ENCODE assay signal across 16 cellular contexts in the genomic region with DNA sequence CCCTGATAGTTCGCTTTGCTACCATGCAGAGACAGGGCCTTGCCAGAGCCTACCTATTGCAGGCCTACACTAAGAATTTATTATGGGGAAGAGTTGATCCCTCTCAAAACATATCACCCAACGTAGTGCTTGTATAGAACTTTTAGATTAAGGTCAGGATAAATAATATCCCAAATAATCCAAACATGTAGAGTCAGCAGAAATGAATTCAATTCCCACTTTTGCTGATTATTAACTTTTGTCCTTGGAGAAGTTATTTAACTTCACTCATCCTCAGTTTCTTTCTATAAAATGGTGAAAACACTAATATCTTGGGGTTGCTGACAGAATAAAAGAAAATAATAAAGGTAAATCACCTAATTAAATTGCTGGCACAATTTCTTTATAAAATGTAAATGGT.
A peak's percentile ranks its signal among the peaks of the same experiment; 100 is the strongest.
DNase-seq lines count a peak whose midpoint lies in the region; ATAC-seq, FAIRE-seq and TF ChIP-seq lines count a peak whose summit lies in the region.
"Had no signal": no experiment of that assay in that cellular context is flagged by ENCODE, and none has a peak within 500 bp of the region (broad histone marks: within the 10 kb centered on the region; RNA-seq: fewer than 3 reads in every experiment).

No MANE protein-coding gene starts in this region.

- intact Hi-C loops in PC-3 (cut with micrococcal nuclease), result no loop called here

- H3F3A ChIP-seq in PC-3 (ENCODE audit: low read length, unreplicated experiment) (peaks cover 5% of the 10 kb centered on the region), GM23338 (replicated peaks; ENCODE audit: low read depth) (no peaks in the 10 kb centered on the region)

- no peak overlapping the region for H3K4me3 Mint-ChIP-seq in GM23338
- H3K4me3 Mint-ChIP-seq: CD4-positive, alpha-beta memory T cell had no signal

- no peaks in the 10 kb centered on the region for H3K79me2 ChIP-seq in PC-3 (ENCODE audit: low read length)
- H3K79me2 ChIP-seq in GM23338 (replicated peaks; ENCODE audit: insufficient read depth), result no peaks in the 10 kb centered on the region

- no peak for DNase-seq in A549 (ENCODE audit: low read depth in 1 of 2, low spot score in 1 of 2)
- no peak for DNase-seq in PC-3
- DNase-seq in epithelial cell of prostate (ENCODE audit: low read depth, low spot score), result no peak
- DNase-seq in GM23338 (ENCODE audit: low spot score), result no peak
- no peak for DNase-seq in germinal center (ENCODE audit: low spot score)
- no peak for DNase-seq in COLO668 (lab: John Stamatoyannopoulos, UW; ENCODE audit: unreplicated experiment)
- DNase-seq: 8988T; C1 segment of cervical spinal cord; Caco-2; CD4-positive, alpha-beta memory T cell; DMS153; DND-41; H7 had no signal

- no peaks in the 10 kb centered on the region for H3K9me3 ChIP-seq in A549
- H3K9me3 ChIP-seq in PC-3 (ENCODE audit: low read length), result no peaks in the 10 kb centered on the region
- H3K9me3 ChIP-seq: Caco-2 had no signal

- H3K27ac ChIP-seq in A549 (no peak overlapping the region), PC-3 (ENCODE audit: low read length) (peak overlapping the region; percentile 90), epithelial cell of prostate (peak overlapping the region; percentile 62), GM23338 (ENCODE audit: low read depth) (no peak overlapping the region)

- H3K9me2 ChIP-seq in PC-3 (replicated peaks; ENCODE audit: low read length) (no peaks in the 10 kb centered on the region), GM23338 (ENCODE audit: insufficient read depth) (no peaks in the 10 kb centered on the region)

- no peaks in the 10 kb centered on the region for H3K9me3 Mint-ChIP-seq in GM23338

- ATAC-seq in A549, result no peak
- ATAC-seq in PC-3, result no peak
- no peak for ATAC-seq in GM23338

- H3K4me1 Mint-ChIP-seq in GM23338, result peaks cover 10% of the 10 kb centered on the region; the same call in 2 of the 3 replicates
- H3K4me1 Mint-ChIP-seq: CD4-positive, alpha-beta memory T cell had no signal

- H3K27me3 ChIP-seq in PC-3 (ENCODE audit: low read length), result no peaks in the 10 kb centered on the region
- no peaks in the 10 kb centered on the region for H3K27me3 ChIP-seq in GM23338 (ENCODE audit: insufficient read depth)

- no peak for TF ChIP-seq RAD21 in A549 (conservative IDR thresholded peaks at IDR 0.05 in 1 of 2, IDR thresholded peaks at IDR 0.05 in 1 of 2)

- no peak overlapping the region for H3K4me2 ChIP-seq in A549
- H3K4me2 ChIP-seq in PC-3 (ENCODE audit: low read length), result peak overlapping the region; percentile 67
- no peak overlapping the region for H3K4me2 ChIP-seq in GM23338

- H3K27ac Mint-ChIP-seq in GM23338, result no peak overlapping the region
- H3K27ac Mint-ChIP-seq: CD4-positive, alpha-beta memory T cell had no signal

- TF ChIP-seq POLR2A in A549 (IDR thresholded peaks at IDR 0.05; ENCODE audit: low read length), result no peak

- H3K36me3 Mint-ChIP-seq in GM23338 (ENCODE audit: low read depth), result no peaks in the 10 kb centered on the region
- H3K36me3 Mint-ChIP-seq: CD4-positive, alpha-beta memory T cell had no signal

- H3K9ac ChIP-seq in PC-3 (ENCODE audit: low read length), result no peak overlapping the region

- no peaks in the 10 kb centered on the region for H3K27me3 Mint-ChIP-seq in GM23338 (ENCODE audit: insufficient read depth, low read depth, poor library complexity)
- H3K27me3 Mint-ChIP-seq: CD4-positive, alpha-beta memory T cell had no signal

- TF ChIP-seq CTCF in A549 (IDR thresholded peaks at IDR 0.05), result no peak
- TF ChIP-seq CTCF in PC-3 (conservative IDR thresholded peaks at IDR 0.05; ENCODE audit: low read depth, low read length), result no peak
- no peak for TF ChIP-seq CTCF in GM23338 (conservative IDR thresholded peaks at IDR 0.05; ENCODE audit: low read depth in 2 of 2)

- no TSS peak for BruUV-seq in PC-3 (replicated peaks; lab: Mats Ljungman, UMichigan)

- TF ChIP-seq EP300 in A549 (IDR thresholded peaks at IDR 0.05), result no peak

- POLR2A ChIA-PET in A549 (lab: Yijun Ruan, JAX), result no interaction called here
- POLR2A ChIA-PET in PC-3 (lab: Charles Lee; ENCODE audit: unreplicated experiment), result no interaction called here

- H3K36me3 ChIP-seq in PC-3 (ENCODE audit: low read depth, low read length), result no peaks in the 10 kb centered on the region
- H3K36me3 ChIP-seq in GM23338 (ENCODE audit: insufficient read depth), result no peaks in the 10 kb centered on the region

- CTCF ChIA-PET in A549 (lab: Yijun Ruan, JAX), result no interaction called here
- CTCF ChIA-PET in PC-3 (lab: Charles Lee), result no interaction called here

- H4K20me1 ChIP-seq in PC-3 (ENCODE audit: low read length), result no peaks in the 10 kb centered on the region
- H4K20me1 ChIP-seq in GM23338 (replicated peaks; ENCODE audit: insufficient read depth), result no peaks in the 10 kb centered on the region

- WGBS in A549 (ENCODE audit: missing lambda C conversion rate), result 30% methylated on average over 2 of the region's 2 CpGs

- H2AFZ ChIP-seq in PC-3 (ENCODE audit: low read length), result no peak overlapping the region
- no peak overlapping the region for H2AFZ ChIP-seq in GM23338

- H3K4me3 ChIP-seq in A549 (no peak overlapping the region), PC-3 (ENCODE audit: low read length) (no peak overlapping the region), GM23338 (no peak overlapping the region)

- H3K4me1 ChIP-seq in A549 (no peaks in the 10 kb centered on the region), PC-3 (ENCODE audit: insufficient read depth, low read length) (peaks cover 21% of the 10 kb centered on the region), GM23338 (ENCODE audit: insufficient read depth) (no peaks in the 10 kb centered on the region)
- H3K4me1 ChIP-seq: Caco-2 had no signal

- no peak for FAIRE-seq in A549 (lab: Jason Lieb, UNC)
- FAIRE-seq: G401.6, GM12892, H1 had no signal

TF ChIP-seq in A549, 52 proteins besides CTCF, POLR2A, EP300 and RAD21:
- peak; percentile 71 for TF ChIP-seq MAFK (IDR thresholded peaks at IDR 0.05; ENCODE audit: partially characterized antibody)
- no peak for TF ChIP-seq E2F6 (IDR thresholded peaks at IDR 0.05; ENCODE audit: borderline replicate concordance, low read depth)
- TF ChIP-seq EHF (CRISPR knock-in tag; IDR thresholded peaks at IDR 0.05), result no peak
- TF ChIP-seq KDM5A (IDR thresholded peaks at IDR 0.05), result no peak

TF ChIP-seq in GM23338, 12 proteins besides CTCF, POLR2A, EP300 and RAD21 (continues in another document):
- TF ChIP-seq, protein P1, sequence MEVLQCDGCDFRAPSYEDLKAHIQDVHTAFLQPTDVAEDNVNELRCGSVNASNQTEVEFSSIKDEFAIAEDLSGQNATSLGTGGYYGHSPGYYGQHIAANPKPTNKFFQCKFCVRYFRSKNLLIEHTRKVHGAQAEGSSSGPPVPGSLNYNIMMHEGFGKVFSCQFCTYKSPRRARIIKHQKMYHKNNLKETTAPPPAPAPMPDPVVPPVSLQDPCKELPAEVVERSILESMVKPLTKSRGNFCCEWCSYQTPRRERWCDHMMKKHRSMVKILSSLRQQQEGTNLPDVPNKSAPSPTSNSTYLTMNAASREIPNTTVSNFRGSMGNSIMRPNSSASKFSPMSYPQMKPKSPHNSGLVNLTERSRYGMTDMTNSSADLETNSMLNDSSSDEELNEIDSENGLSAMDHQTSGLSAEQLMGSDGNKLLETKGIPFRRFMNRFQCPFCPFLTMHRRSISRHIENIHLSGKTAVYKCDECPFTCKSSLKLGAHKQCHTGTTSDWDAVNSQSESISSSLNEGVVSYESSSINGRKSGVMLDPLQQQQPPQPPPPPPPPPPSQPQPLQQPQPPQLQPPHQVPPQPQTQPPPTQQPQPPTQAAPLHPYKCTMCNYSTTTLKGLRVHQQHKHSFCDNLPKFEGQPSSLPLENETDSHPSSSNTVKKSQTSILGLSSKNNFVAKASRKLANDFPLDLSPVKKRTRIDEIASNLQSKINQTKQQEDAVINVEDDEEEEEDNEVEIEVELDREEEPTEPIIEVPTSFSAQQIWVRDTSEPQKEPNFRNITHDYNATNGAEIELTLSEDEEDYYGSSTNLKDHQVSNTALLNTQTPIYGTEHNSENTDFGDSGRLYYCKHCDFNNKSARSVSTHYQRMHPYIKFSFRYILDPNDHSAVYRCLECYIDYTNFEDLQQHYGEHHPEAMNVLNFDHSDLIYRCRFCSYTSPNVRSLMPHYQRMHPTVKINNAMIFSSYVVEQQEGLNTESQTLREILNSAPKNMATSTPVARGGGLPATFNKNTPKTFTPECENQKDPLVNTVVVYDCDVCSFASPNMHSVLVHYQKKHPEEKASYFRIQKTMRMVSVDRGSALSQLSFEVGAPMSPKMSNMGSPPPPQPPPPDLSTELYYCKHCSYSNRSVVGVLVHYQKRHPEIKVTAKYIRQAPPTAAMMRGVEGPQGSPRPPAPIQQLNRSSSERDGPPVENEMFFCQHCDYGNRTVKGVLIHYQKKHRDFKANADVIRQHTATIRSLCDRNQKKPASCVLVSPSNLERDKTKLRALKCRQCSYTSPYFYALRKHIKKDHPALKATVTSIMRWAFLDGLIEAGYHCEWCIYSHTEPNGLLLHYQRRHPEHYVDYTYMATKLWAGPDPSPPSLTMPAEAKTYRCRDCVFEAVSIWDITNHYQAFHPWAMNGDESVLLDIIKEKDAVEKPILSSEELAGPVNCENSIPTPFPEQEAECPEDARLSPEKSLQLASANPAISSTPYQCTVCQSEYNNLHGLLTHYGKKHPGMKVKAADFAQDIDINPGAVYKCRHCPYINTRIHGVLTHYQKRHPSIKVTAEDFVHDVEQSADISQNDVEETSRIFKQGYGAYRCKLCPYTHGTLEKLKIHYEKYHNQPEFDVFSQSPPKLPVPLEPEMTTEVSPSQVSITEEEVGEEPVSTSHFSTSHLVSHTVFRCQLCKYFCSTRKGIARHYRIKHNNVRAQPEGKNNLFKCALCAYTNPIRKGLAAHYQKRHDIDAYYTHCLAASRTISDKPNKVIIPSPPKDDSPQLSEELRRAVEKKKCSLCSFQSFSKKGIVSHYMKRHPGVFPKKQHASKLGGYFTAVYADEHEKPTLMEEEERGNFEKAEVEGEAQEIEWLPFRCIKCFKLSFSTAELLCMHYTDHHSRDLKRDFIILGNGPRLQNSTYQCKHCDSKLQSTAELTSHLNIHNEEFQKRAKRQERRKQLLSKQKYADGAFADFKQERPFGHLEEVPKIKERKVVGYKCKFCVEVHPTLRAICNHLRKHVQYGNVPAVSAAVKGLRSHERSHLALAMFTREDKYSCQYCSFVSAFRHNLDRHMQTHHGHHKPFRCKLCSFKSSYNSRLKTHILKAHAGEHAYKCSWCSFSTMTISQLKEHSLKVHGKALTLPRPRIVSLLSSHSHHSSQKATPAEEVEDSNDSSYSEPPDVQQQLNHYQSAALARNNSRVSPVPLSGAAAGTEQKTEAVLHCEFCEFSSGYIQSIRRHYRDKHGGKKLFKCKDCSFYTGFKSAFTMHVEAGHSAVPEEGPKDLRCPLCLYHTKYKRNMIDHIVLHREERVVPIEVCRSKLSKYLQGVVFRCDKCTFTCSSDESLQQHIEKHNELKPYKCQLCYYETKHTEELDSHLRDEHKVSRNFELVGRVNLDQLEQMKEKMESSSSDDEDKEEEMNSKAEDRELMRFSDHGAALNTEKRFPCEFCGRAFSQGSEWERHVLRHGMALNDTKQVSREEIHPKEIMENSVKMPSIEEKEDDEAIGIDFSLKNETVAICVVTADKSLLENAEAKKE (CRISPR knock-in tag; IDR thresholded peaks at IDR 0.05), result no peak
- TF ChIP-seq EZH2phosphoT487 (IDR thresholded peaks at IDR 0.05; ENCODE audit: unreplicated experiment) (no peak), POLR2AphosphoS5 (IDR thresholded peaks at IDR 0.05; ENCODE audit: low read depth) (no peak)

Comparison
In these comparisons a context has a peak if more than half of its experiments do, and no peak if none do; other contexts are left out.
1. H3K27ac ChIP-seq: peak in PC-3 (single experiment) and epithelial cell of prostate (single experiment); none in A549 (0 of 2) and GM23338 (single experiment).